20 cellular contexts compared by ENCODE assay signal in the genomic region with DNA sequence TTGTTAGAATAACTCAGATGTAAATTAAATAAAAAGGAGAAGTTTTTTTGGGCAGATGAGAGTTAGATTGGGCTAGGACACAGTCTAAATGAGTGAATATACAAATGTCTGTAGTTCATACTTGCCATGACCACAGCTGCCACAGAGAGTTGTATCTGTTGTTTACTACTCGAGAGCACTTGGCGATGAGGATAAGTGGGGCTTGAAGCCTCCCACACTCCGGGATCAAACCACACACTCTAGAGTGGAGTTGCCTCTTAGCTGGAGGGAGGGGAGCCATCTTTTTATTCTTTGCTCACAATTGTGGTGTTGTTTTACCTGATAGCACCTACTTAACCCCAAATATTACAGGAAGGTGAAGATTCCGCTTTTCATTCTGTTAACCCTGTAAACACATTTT. TPM values are rescaled to one million over a fixed set of nuclear protein-coding genes. Genes with fewer than 3 reads are reported as not detected.
"Had no signal": no experiment of that assay in that cellular context is flagged by ENCODE, and none has a peak within 500 bp of the region (broad histone marks: within the 10 kb centered on the region; RNA-seq: fewer than 3 reads in every experiment).

No MANE protein-coding gene starts in this region.

- H3K27me3 ChIP-seq: ascending aorta, breast epithelium, dorsolateral prefrontal cortex, gastroesophageal sphincter, heart right ventricle had no signal

- H3K9me3 ChIP-seq: ascending aorta, breast epithelium, gastroesophageal sphincter, heart right ventricle, prostate gland had no signal

- H3K4me3 ChIP-seq: ascending aorta, breast epithelium, dorsolateral prefrontal cortex, gastroesophageal sphincter, heart right ventricle, prostate gland, skin epidermis had no signal

- DNase-seq: activated CD4-positive, alpha-beta T cell treated with anti-CD3 and anti-CD28 coated beads, Interleukin-2, amount 50 U/mL, for 4 hours; activated CD4-positive, CD25-positive, alpha-beta regulatory T cell treated with anti-CD3 and anti-CD28 coated beads, Interleukin-2, amount 50 U/mL, for 72 hours; activated naive CD4-positive, alpha-beta T cell treated with anti-CD3 and anti-CD28 coated beads for 36 hours; activated naive CD8-positive, alpha-beta T cell treated with anti-CD3 and anti-CD28 coated beads, Interleukin-2, amount 50 U/mL, for 24 hours; activated T-cell treated with anti-CD3 and anti-CD28 coated beads for 4 hours; dorsolateral prefrontal cortex; erythroblast; heart right ventricle; left cardiac atrium; midbrain; right cardiac atrium; stimulated activated CD4-positive, alpha-beta T cell treated with anti-CD3 and anti-CD28 coated beads, Interleukin-4, amount 100 ng/mL, for 4 hours; stimulated activated CD8-positive, alpha-beta memory T cell treated with anti-CD3 and anti-CD28 coated beads, Interleukin-4, amount 100 ng/mL, for 48 hours; stimulated activated naive CD8-positive, alpha-beta T cell treated with anti-CD3 and anti-CD28 coated beads, Interleukin-15, Interleukin-2, amounts not matched to agents 100 U/mL and 50 U/mL, for 24 hours had no signal

- H3K4me1 ChIP-seq: ascending aorta, breast epithelium, gastroesophageal sphincter, prostate gland had no signal

- H3K36me3 ChIP-seq: ascending aorta, breast epithelium, gastroesophageal sphincter, heart right ventricle, prostate gland had no signal

- H3K27ac ChIP-seq: ascending aorta, breast epithelium, dorsolateral prefrontal cortex, gastroesophageal sphincter, heart right ventricle, prostate gland, skin epidermis had no signal

RNA-seq across cellular contexts. Expression of gene BEST3, which starts 27.5 kb away (rescaled TPM):
- total RNA-seq: activated naive CD4-positive, alpha-beta T cell treated with anti-CD3 and anti-CD28 coated beads for 36 hours; activated T-helper 17 cell treated with anti-CD3 and anti-CD28 coated beads, Interleukin-2, amount 50 U/mL, for 72 hours; ascending aorta had no signal
